ENCODE assay signal across 8 cellular contexts in the genomic region with DNA sequence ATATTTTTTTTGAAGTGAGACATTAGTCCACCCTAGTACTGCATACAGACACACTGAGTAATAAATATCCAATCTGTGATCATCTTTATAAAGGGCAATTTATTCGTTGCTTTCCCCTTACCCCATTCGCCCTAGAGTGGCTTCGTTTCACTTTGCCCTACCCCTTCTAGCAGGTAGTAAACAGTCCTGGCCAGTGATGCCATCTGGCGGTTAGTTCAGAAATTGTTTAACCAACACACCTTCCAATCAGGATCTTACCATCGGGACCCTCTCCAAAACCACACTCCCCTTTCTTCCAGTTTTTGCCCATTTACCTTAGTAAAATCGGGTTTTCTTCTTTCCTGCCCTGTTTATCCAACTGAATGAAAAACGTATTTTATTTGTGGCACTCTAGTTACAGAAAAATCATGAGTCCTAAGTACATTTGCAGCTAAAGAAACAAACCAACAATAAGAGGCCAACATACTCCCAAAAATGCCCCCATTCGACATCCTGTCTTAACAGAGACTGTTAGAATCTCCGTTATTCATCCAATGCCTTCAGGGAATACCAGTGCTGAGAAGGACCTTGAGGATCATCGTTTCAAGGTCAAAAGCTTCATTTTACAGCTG. TPM values are rescaled to one million over a fixed set of nuclear protein-coding genes. Genes with fewer than 3 reads are reported as not detected.
DNase-seq lines count a peak whose midpoint lies in the region; ATAC-seq and TF ChIP-seq lines count a peak whose summit lies in the region.

No MANE protein-coding gene starts in this region.

- no peaks in the 10 kb centered on the region for H3K9me3 ChIP-seq in CD8-positive, alpha-beta memory T cell (ENCODE audit: low read length)
- no peaks in the 10 kb centered on the region; the same call in 1 of the 2 replicates for H3K9me3 ChIP-seq in NT2/D1 (ENCODE audit: insufficient read depth, low read length)
- H3K9me3 ChIP-seq in esophagus muscularis mucosa: no peaks in the 10 kb centered on the region

- H3K36me3 ChIP-seq in CD8-positive, alpha-beta memory T cell (ENCODE audit: insufficient read depth, low read length): no peaks in the 10 kb centered on the region
- H3K36me3 ChIP-seq in NT2/D1 (ENCODE audit: insufficient read depth, insufficient read length, low read length): peaks cover 33% of the 10 kb centered on the region
- peaks cover 0 to 6% (median 2%) of the 10 kb centered on the region in 4 donors for H3K36me3 ChIP-seq in esophagus muscularis mucosa

- H3K27me3 ChIP-seq in CD8-positive, alpha-beta memory T cell (ENCODE audit: insufficient read depth, low read length, poor library complexity, severe bottlenecking): no peaks in the 10 kb centered on the region
- H3K27me3 ChIP-seq in NT2/D1 (ENCODE audit: insufficient read depth, insufficient read length) (no peaks in the 10 kb centered on the region), esophagus muscularis mucosa (no peaks in the 10 kb centered on the region)

- peaks cover 58 to 65% (median 64%) of the 10 kb centered on the region in 3 donors for H3K4me1 Mint-ChIP-seq in CD8-positive, alpha-beta memory T cell
- peaks cover 32 to 47% (median 45%) of the 10 kb centered on the region in 3 donors for H3K4me1 Mint-ChIP-seq in naive B cell
- peaks cover 18 to 30% of the 10 kb centered on the region in 2 donors for H3K4me1 Mint-ChIP-seq in stimulated activated naive B cell treated with anti-CD40 and anti-IgM and Interleukin-4, amounts not matched to agents 10 μg/mL and 1 μg/mL and 100 μg/mL, for 72 hours

- WGBS in esophagus muscularis mucosa: 16% methylated on average over 10 of the region's 10 CpGs

- TF ChIP-seq CTCF in esophagus muscularis mucosa (IDR thresholded peaks at IDR 0.05): peak; percentile 56 to 80 (median 69)

- ATAC-seq in GM19455 (IDR thresholded peaks at IDR 0.05; ENCODE audit: unreplicated experiment) (peak; percentile 36), naive B cell (ENCODE audit: low read depth in 2 of 2) (peak; percentile 13 to 24)
- peak; percentile 29 to 33 for ATAC-seq in stimulated activated naive B cell treated with anti-CD40 and anti-IgM and Interleukin-4, amounts not matched to agents 10 μg/mL and 1 μg/mL and 100 μg/mL, for 72 hours (replicated peaks)

- TF ChIP-seq POLR2A in esophagus muscularis mucosa (IDR thresholded peaks at IDR 0.05; ENCODE audit: low read depth): no peak

- peaks cover 21% of the 10 kb centered on the region for H3K4me1 ChIP-seq in CD8-positive, alpha-beta memory T cell (ENCODE audit: insufficient read depth, low read length)
- H3K4me1 ChIP-seq in NT2/D1 (ENCODE audit: insufficient read depth, insufficient read length): no peaks in the 10 kb centered on the region
- H3K4me1 ChIP-seq in esophagus muscularis mucosa: peaks cover 28 to 61% (median 44%) of the 10 kb centered on the region in 4 donors

- POLR2A ChIA-PET in CD8-positive, alpha-beta memory T cell (lab: Charles Lee): no interaction called here

- no peaks in the 10 kb centered on the region for H3K9me3 Mint-ChIP-seq in CD8-positive, alpha-beta memory T cell
- no peaks in the 10 kb centered on the region for H3K9me3 Mint-ChIP-seq in naive B cell
- no peaks in the 10 kb centered on the region for H3K9me3 Mint-ChIP-seq in stimulated activated naive B cell treated with anti-CD40 and anti-IgM and Interleukin-4, amounts not matched to agents 10 μg/mL and 1 μg/mL and 100 μg/mL, for 72 hours

- H3K4me3 ChIP-seq in CD8-positive, alpha-beta memory T cell (ENCODE audit: low read length): peak overlapping the region; percentile 28
- H3K4me3 ChIP-seq in NT2/D1 (ENCODE audit: insufficient read length, low read depth) (no peak overlapping the region), esophagus muscularis mucosa (peak overlapping the region; percentile 86 to 97 (median 94))

- intact Hi-C loops in esophagus muscularis mucosa (cut with DNase I): loop anchor here (2.0 to 5.0 kb wide), 3 partner anchors 214 to 331 kb away; a partner anchor contains a TSS

- TF ChIP-seq EP300 in esophagus muscularis mucosa (IDR thresholded peaks at IDR 0.05): no peak

- H3K4me3 Mint-ChIP-seq in CD8-positive, alpha-beta memory T cell: peak overlapping the region; percentile 76 to 99 (median 94)
- peak overlapping the region; percentile 7 to 99 (median 66) for H3K4me3 Mint-ChIP-seq in naive B cell
- peak overlapping the region; percentile 4 to 49 for H3K4me3 Mint-ChIP-seq in stimulated activated naive B cell treated with anti-CD40 and anti-IgM and Interleukin-4, amounts not matched to agents 10 μg/mL and 1 μg/mL and 100 μg/mL, for 72 hours

- H3K27ac Mint-ChIP-seq in CD8-positive, alpha-beta memory T cell: peak overlapping the region; percentile 44 to 100 (median 76)
- H3K27ac Mint-ChIP-seq in naive B cell: peak overlapping the region; percentile 2 to 100 (median 70)
- no peak overlapping the region for H3K27ac Mint-ChIP-seq in stimulated activated naive B cell treated with anti-CD40 and anti-IgM and Interleukin-4, amounts not matched to agents 10 μg/mL and 1 μg/mL and 100 μg/mL, for 72 hours

- DNase-seq in CD8-positive, alpha-beta memory T cell: peak; percentile 52 to 80 (median 66)
- peak; percentile 89 for DNase-seq in HT-29 (ENCODE audit: low spot score)
- DNase-seq in NT2/D1 (ENCODE audit: low read depth, low spot score): peak; percentile 40
- DNase-seq in activated T-cell treated with anti-CD3 and anti-CD28 coated beads for 4 hours: peak; percentile 65
- DNase-seq in esophagus muscularis mucosa (ENCODE audit: extremely low spot score): peak; percentile 93
- peak; percentile 71 for DNase-seq in naive B cell
- peak; percentile 57 for DNase-seq in stimulated activated naive B cell treated with anti-CD40 and anti-IgM and Interleukin-4, amounts not matched to agents 10 μg/mL and 1 μg/mL and 100 μg/mL, for 72 hours

- peak overlapping the region; percentile 97 for H3K27ac ChIP-seq in CD8-positive, alpha-beta memory T cell (ENCODE audit: low read depth, low read length)
- peak overlapping the region; percentile 99 to 100 (median 100) for H3K27ac ChIP-seq in esophagus muscularis mucosa (replicated peaks in 1 of 4)

- no peaks in the 10 kb centered on the region for H3K27me3 Mint-ChIP-seq in CD8-positive, alpha-beta memory T cell
- no peaks in the 10 kb centered on the region for H3K27me3 Mint-ChIP-seq in naive B cell
- no peaks in the 10 kb centered on the region for H3K27me3 Mint-ChIP-seq in stimulated activated naive B cell treated with anti-CD40 and anti-IgM and Interleukin-4, amounts not matched to agents 10 μg/mL and 1 μg/mL and 100 μg/mL, for 72 hours

- peaks cover 6 to 35% (median 6%) of the 10 kb centered on the region in 3 donors for H3K36me3 Mint-ChIP-seq in CD8-positive, alpha-beta memory T cell
- H3K36me3 Mint-ChIP-seq in naive B cell: peaks cover 8 to 12% of the 10 kb centered on the region in 2 donors
- peaks cover 12 to 22% of the 10 kb centered on the region in 2 donors for H3K36me3 Mint-ChIP-seq in stimulated activated naive B cell treated with anti-CD40 and anti-IgM and Interleukin-4, amounts not matched to agents 10 μg/mL and 1 μg/mL and 100 μg/mL, for 72 hours

- no peak overlapping the region for H3K9ac ChIP-seq in NT2/D1 (ENCODE audit: insufficient read length, low read depth)

- CTCF ChIA-PET in CD8-positive, alpha-beta memory T cell (lab: Charles Lee): interaction anchor here (0.6 to 3.4 kb wide), 4 partner anchors 11 to 331 kb away, joined by 3 to 13 read pairs (median 4); no protein-coding TSS in a partner anchor

RNA-seq across cellular contexts. Expression of a gene that starts 2.2 kb away (rescaled TPM):
- total RNA-seq in CD8-positive, alpha-beta memory T cell: 100 to 1,000 TPM in 1 of 2 experiments, 10 to 100 TPM in 1; 98.6 to 113 TPM
- 140 TPM for polyA plus RNA-seq in CD8-positive, alpha-beta memory T cell
- 104 and 118 TPM in 2 replicates for total RNA-seq in HT-29 (2014; rRNA removed; shearing (Covaris generic))
- total RNA-seq in esophagus muscularis mucosa: 100 to 1,000 TPM in 1 of 4 donors, 10 to 100 TPM in 3; 65.6 to 100 (median 72.5) TPM
- polyA plus RNA-seq in naive B cell (ENCODE audit: low read depth in 6 of 6): 100 to 1,000 TPM in 3 of 6 donors, 10 to 100 TPM in 3; 71.7 to 132 (median 109) TPM

Comparison
In these comparisons a context has a peak if more than half of its experiments do, and no peak if none do; other contexts are left out.
1. DNase-seq: peak in every context shown above with its lines; median percentile 93 in esophagus muscularis mucosa; 89 in HT-29; 71 in naive B cell; 66 in CD8-positive, alpha-beta memory T cell; 65 in activated T-cell treated with anti-CD3 and anti-CD28 coated beads for 4 hours; 57 in stimulated activated naive B cell treated with anti-CD40 and anti-IgM and Interleukin-4, amounts not matched to agents 10 μg/mL and 1 μg/mL and 100 μg/mL, for 72 hours; 40 in NT2/D1.
2. H3K4me3 Mint-ChIP-seq: peak in every context shown above with its lines; median percentile 94 in CD8-positive, alpha-beta memory T cell; 66 in naive B cell; 26 in stimulated activated naive B cell treated with anti-CD40 and anti-IgM and Interleukin-4, amounts not matched to agents 10 μg/mL and 1 μg/mL and 100 μg/mL, for 72 hours.